Comparison of ENCODE assay signal across 21 cellular contexts in the genomic region with DNA sequence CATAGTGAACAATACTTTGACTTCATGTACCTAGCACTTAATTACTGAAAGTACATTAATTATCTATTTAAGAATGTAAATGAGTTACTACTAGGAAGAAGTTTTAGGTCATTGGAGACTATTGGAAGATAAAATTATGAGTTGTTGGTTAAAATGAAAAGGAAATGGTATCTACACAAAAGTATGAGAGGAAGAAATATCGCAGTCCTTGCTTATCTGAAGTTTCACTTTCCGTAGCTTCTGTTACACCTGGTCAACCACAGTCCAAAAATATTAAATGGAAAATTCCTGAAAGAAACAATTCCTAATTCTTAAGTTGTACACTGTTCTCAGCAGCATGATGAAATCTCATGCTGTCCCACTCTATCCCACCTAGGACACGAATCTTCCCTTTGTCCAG.
"Had no signal": no experiment of that assay in that cellular context is flagged by ENCODE, and none has a peak within 500 bp of the region (broad histone marks: within the 10 kb centered on the region; RNA-seq: fewer than 3 reads in every experiment).

No MANE protein-coding gene starts in this region.

- H2AFZ ChIP-seq: hepatocyte had no signal

- H3K9me3 ChIP-seq: neutrophil, psoas muscle, right lobe of liver, tibial artery, upper lobe of left lung, uterus had no signal

- H3K9me3 Mint-ChIP-seq: endodermal cell; naive thymus-derived CD8-positive, alpha-beta T cell; stimulated activated effector memory CD8-positive, alpha-beta T cell treated with anti-CD3 and anti-CD28 coated beads, Interleukin-12 subunit alpha, Interleukin-12 subunit beta, amount 100 ng/mL, for 72 hours had no signal

- H3K4me1 ChIP-seq: psoas muscle, upper lobe of left lung, uterus had no signal

- H3K4me2 ChIP-seq: hepatocyte had no signal

- H3K4me3 Mint-ChIP-seq: endodermal cell; naive thymus-derived CD8-positive, alpha-beta T cell; stimulated activated effector memory CD8-positive, alpha-beta T cell treated with anti-CD3 and anti-CD28 coated beads, Interleukin-12 subunit alpha, Interleukin-12 subunit beta, amount 100 ng/mL, for 72 hours had no signal

- H3K27me3 Mint-ChIP-seq: naive thymus-derived CD8-positive, alpha-beta T cell had no signal

- H3K27ac ChIP-seq: hepatocyte, neutrophil, psoas muscle, tibial artery, upper lobe of left lung, uterus had no signal

- DNase-seq: dermis blood vessel endothelial cell; effector CD4-positive, alpha-beta T cell; endodermal cell; erythroblast; foreskin melanocyte; head of caudate nucleus; left colon; left ventricle myocardium superior; naive thymus-derived CD8-positive, alpha-beta T cell; psoas muscle; retina; right lobe of liver; stimulated activated CD4-positive, alpha-beta T cell treated with anti-CD3 and anti-CD28 coated beads, Interleukin-4, amount 100 ng/mL, for 1 hour; stimulated activated CD8-positive, alpha-beta memory T cell treated with anti-CD3 and anti-CD28 coated beads, Interleukin-4, amount 100 ng/mL, for 48 hours; stimulated activated naive CD8-positive, alpha-beta T cell treated with anti-CD3 and anti-CD28 coated beads, Interleukin-15, Interleukin-2, amounts not matched to agents 100 U/mL and 50 U/mL, for 24 hours; tibial artery; upper lobe of left lung; uterus had no signal

- H3K27me3 ChIP-seq: hepatocyte, neutrophil, right lobe of liver, tibial artery, upper lobe of left lung, uterus had no signal

- ATAC-seq: left colon; left ventricle myocardium superior; naive thymus-derived CD8-positive, alpha-beta T cell; psoas muscle; stimulated activated effector memory CD8-positive, alpha-beta T cell treated with anti-CD3 and anti-CD28 coated beads, Interleukin-12 subunit alpha, Interleukin-12 subunit beta, amount 100 ng/mL, for 72 hours; stimulated activated naive CD8-positive, alpha-beta T cell treated with anti-CD3 and anti-CD28 coated beads, Interleukin-15, Interleukin-2, amounts not matched to agents 100 U/mL and 50 U/mL, for 24 hours had no signal

- H3K36me3 ChIP-seq: uterus had no signal

- H3K27ac Mint-ChIP-seq: endodermal cell; stimulated activated effector memory CD8-positive, alpha-beta T cell treated with anti-CD3 and anti-CD28 coated beads, Interleukin-12 subunit alpha, Interleukin-12 subunit beta, amount 100 ng/mL, for 72 hours had no signal

- H3K4me3 ChIP-seq: hepatocyte, psoas muscle, right lobe of liver, tibial artery, upper lobe of left lung, uterus had no signal
